In the genomic region with DNA sequence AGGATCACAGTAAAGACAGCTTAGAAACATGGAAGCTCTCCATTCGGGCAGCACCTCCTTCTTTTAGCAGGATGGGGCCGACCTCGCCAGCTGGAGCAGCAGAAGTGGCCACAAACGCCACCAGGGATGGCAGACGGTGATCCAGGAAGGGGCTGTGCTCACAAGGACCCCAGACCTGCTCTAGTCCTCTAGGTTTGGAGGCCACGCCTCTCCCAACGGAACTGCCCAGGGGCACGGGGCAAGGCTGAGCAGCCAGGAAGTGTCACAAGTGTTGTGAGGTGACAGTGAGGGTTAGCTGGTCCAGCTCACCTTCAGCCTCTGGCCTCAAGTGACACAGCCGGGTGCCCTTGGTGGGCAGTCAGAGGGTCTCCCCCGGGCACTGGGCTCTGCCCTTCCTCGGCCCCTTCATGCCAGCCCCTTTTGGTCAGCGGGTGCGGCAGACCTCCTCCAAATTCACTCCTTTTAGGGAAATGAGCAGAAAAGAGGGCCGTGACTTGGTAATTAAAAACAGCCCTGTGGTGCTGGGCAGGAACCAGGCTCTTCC, we compare ENCODE assay signal across 10 cellular contexts. TPM values are rescaled to one million over a fixed set of nuclear protein-coding genes. Genes with fewer than 3 reads are reported as not detected.
A peak's percentile ranks its signal among the peaks of the same experiment; 100 is the strongest.
DNase-seq lines count a peak whose midpoint lies in the region; ATAC-seq and TF ChIP-seq lines count a peak whose summit lies in the region.
"Had no signal": no experiment of that assay in that cellular context is flagged by ENCODE, and none has a peak within 500 bp of the region (broad histone marks: within the 10 kb centered on the region; RNA-seq: fewer than 3 reads in every experiment).

No MANE protein-coding gene starts in this region.

- 32 to 49% methylated on average over 14 of the region's 14 CpGs for WGBS in lung, 2 donors
- WGBS in testis, 2 donors = 30 to 64% methylated on average over 4 to 14 of the region's 14 CpGs

- intact Hi-C loops in testis (cut with DNase I; ENCODE audit: low total_unique reads) = loop anchor here (5.0 kb wide), 2 partner anchors 40 to 90 kb away; no protein-coding TSS in a partner anchor

- in situ Hi-C loops in brain microvascular endothelial cell (cut with HindIII; ENCODE audit: low pct_ligation_motif_present, low sequenced_read_pairs) = no loop called here

- H3K9ac ChIP-seq in Karpas-422 (ENCODE audit: low read length) = no peak overlapping the region

- H3K36me3 ChIP-seq in Karpas-422 (ENCODE audit: insufficient read depth, low read length) = no peaks in the 10 kb centered on the region
- H3K36me3 ChIP-seq in brain microvascular endothelial cell (replicated peaks) = peaks cover 4% of the 10 kb centered on the region
- peaks cover 0 to 1% of the 10 kb centered on the region in 2 donors for H3K36me3 ChIP-seq in lung (ENCODE audit: control insufficient read depth in 2 of 2, insufficient read depth in 2 of 2, low read length in 2 of 2)
- H3K36me3 ChIP-seq in testis (ENCODE audit: low read depth, missing control alignments) = no peaks in the 10 kb centered on the region

- no peak overlapping the region for H3K4me3 ChIP-seq in Karpas-422 (ENCODE audit: low read length)
- no peak overlapping the region for H3K4me3 ChIP-seq in brain microvascular endothelial cell (ENCODE audit: low read depth, low read length)
- H3K4me3 ChIP-seq in lung = no peak overlapping the region
- no peak overlapping the region for H3K4me3 ChIP-seq in testis

- H3K9me3 ChIP-seq in Karpas-422 (ENCODE audit: low read length) (no peaks in the 10 kb centered on the region), lung (ENCODE audit: control insufficient read depth in 2 of 2, insufficient read depth in 1 of 2, low read length in 1 of 2) (no peaks in the 10 kb centered on the region), testis (no peaks in the 10 kb centered on the region)

- H3K4me1 ChIP-seq in Karpas-422 (ENCODE audit: low read length) = no peaks in the 10 kb centered on the region
- peaks cover 9 to 44% of the 10 kb centered on the region in 2 donors for H3K4me1 ChIP-seq in lung (ENCODE audit: control insufficient read depth in 2 of 2, insufficient read depth in 2 of 2, low read length in 2 of 2)
- peaks cover 66% of the 10 kb centered on the region for H3K4me1 ChIP-seq in testis

- H2AFZ ChIP-seq in Karpas-422 (ENCODE audit: low read length) = peak overlapping the region; percentile 46; the same call in 1 of the 2 replicates

- H3K9me2 ChIP-seq in Karpas-422 (replicated peaks; ENCODE audit: insufficient read depth, low read length) = no peaks in the 10 kb centered on the region

- H3K4me2 ChIP-seq in Karpas-422 (ENCODE audit: low read depth, low read length, poor library complexity, severe bottlenecking) = no peak overlapping the region

- H3K27me3 ChIP-seq in Karpas-422 (ENCODE audit: low read length) = no peaks in the 10 kb centered on the region
- no peaks in the 10 kb centered on the region for H3K27me3 ChIP-seq in brain microvascular endothelial cell (replicated peaks)
- H3K27me3 ChIP-seq in lung (ENCODE audit: control insufficient read depth, insufficient read depth) = no peaks in the 10 kb centered on the region
- H3K27me3 ChIP-seq in testis = no peaks in the 10 kb centered on the region

- ATAC-seq in lung (ENCODE audit: insufficient read depth, low FRiP score) = no peak

- H4K20me1 ChIP-seq in Karpas-422 (ENCODE audit: insufficient read depth, low read depth, low read length) = no peaks in the 10 kb centered on the region

- no peak for TF ChIP-seq POLR2A in testis (IDR thresholded peaks at IDR 0.05)

- DNase-seq in Karpas-422 (no peak), brain microvascular endothelial cell (no peak), lung (ENCODE audit: low spot score) (peak; percentile 46), testis (no peak), NCI-H146 (lab: John Stamatoyannopoulos, UW) (no peak), GM20000 (ENCODE audit: low spot score) (no peak), AG20443 (ENCODE audit: low spot score) (no peak)
- DNase-seq in activated CD4-positive, alpha-beta T cell treated with anti-CD3 and anti-CD28 coated beads for 1 hour = no peak
- DNase-seq: activated naive CD4-positive, alpha-beta T cell treated with anti-CD3 and anti-CD28 coated beads for 36 hours; OCI-M1 had no signal

- H3K27ac ChIP-seq in Karpas-422 (ENCODE audit: low read length) = no peak overlapping the region
- H3K27ac ChIP-seq in brain microvascular endothelial cell = peak overlapping the region; percentile 89
- H3K27ac ChIP-seq in lung (ENCODE audit: low read depth in 1 of 2, low read length in 1 of 2) = peak overlapping the region; percentile 94 to 97
- peak overlapping the region; percentile 92 to 93 for H3K27ac ChIP-seq in testis

- TF ChIP-seq CTCF in brain microvascular endothelial cell (IDR thresholded peaks at IDR 0.05; ENCODE audit: low read depth, low read length, missing control alignments) (no peak), lung (IDR thresholded peaks at IDR 0.05; ENCODE audit: control extremely low read depth, extremely low read depth) (no peak), testis (IDR thresholded peaks at IDR 0.05) (no peak), GM20000 (IDR thresholded peaks at IDR 0.05; ENCODE audit: extremely low read depth, missing control alignments) (no peak)

- no peaks in the 10 kb centered on the region for H3K79me2 ChIP-seq in Karpas-422 (ENCODE audit: low read length)

RNA-seq across cellular contexts. Expression of a gene that starts 20.4 kb away (rescaled TPM):
- not detected in 2 replicates for total RNA-seq in Karpas-422 (2014; rRNA removed; shearing (Covaris generic); ENCODE audit: low replicate concordance)
- total RNA-seq in lung (1 to 10 TPM; 8.2 to 8.3 TPM), testis (10 to 100 TPM; 32.3 to 77.1 TPM)
- polyA plus RNA-seq in lung (1 to 10 TPM in 1 of 2 donors, under 1 TPM in 1; 0.39 to 1.7 TPM), testis (ENCODE audit: insufficient read depth, low read depth, low replicate concordance) (100 TPM)
- total RNA-seq: activated naive CD4-positive, alpha-beta T cell treated with anti-CD3 and anti-CD28 coated beads for 36 hours had no signal

RNA-seq across cellular contexts. Expression of a gene that starts 42.0 kb away (rescaled TPM):
- total RNA-seq in Karpas-422 (2014; rRNA removed; shearing (Covaris generic); ENCODE audit: low replicate concordance) = 28.4 and 29.6 TPM in 2 replicates
- 10 to 100 TPM; 56.4 to 61.5 TPM for total RNA-seq in lung
- polyA plus RNA-seq in lung = 10 to 100 TPM; 22.2 to 33.3 TPM
- 10 to 100 TPM; 77.5 to 79.8 TPM for total RNA-seq in testis
- 32.8 TPM for polyA plus RNA-seq in testis (ENCODE audit: insufficient read depth, low read depth, low replicate concordance)

RNA-seq across cellular contexts. Expression of a gene that starts 42.6 kb away (rescaled TPM):
- total RNA-seq in Karpas-422 (2014; rRNA removed; shearing (Covaris generic); ENCODE audit: low replicate concordance) = 0.07 TPM in 1 of 2 replicates, not detected in the other
- total RNA-seq in lung = 100 to 1,000 TPM in 1 of 2 donors, 10 to 100 TPM in 1; 95.6 to 176 TPM
- polyA plus RNA-seq in lung = 10 to 100 TPM; 47.5 to 88.2 TPM
- 100 to 1,000 TPM; 262 to 482 TPM for total RNA-seq in testis
- polyA plus RNA-seq in testis (ENCODE audit: insufficient read depth, low read depth, low replicate concordance) = 465 TPM

Comparison
In these comparisons a context has a peak if more than half of its experiments do, and no peak if none do; other contexts are left out.
1. RNA of a gene that starts 42.6 kb away (total RNA-seq): 262 to 482 TPM in testis and 95.6 to 176 TPM in lung; 0.07 TPM in Karpas-422; every median in the first group is over 10 times any median in the second.